In the genomic region with DNA sequence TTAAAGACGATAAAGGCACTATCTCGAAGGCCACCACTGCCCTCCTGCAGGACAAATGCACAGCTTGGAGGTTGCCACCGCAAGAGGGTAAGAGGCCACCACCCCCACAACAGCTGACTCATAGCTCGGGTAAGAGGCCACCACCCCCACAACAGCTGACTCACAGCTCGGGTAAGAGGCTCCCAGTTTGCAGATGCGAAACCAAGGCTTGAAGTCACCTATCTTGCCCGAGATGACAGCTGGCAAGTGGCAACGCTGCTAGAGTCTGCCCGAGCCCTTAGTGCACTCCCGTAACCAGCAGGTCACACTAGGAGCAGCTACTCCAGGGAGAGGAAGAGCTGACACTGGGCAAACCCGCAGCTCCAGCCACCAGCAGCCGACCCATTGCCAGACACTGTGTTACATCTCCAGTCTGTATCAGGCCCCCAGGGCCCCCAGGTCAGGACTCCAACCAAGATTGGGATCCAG, we compare ENCODE assay signal across 8 cellular contexts. TPM values are rescaled to one million over a fixed set of nuclear protein-coding genes. Genes with fewer than 3 reads are reported as not detected.
A peak's percentile ranks its signal among the peaks of the same experiment; 100 is the strongest.
DNase-seq lines count a peak whose midpoint lies in the region; ATAC-seq and TF ChIP-seq lines count a peak whose summit lies in the region.

No MANE protein-coding gene starts in this region.

- peak overlapping the region; percentile 28 for H3K4me2 ChIP-seq in PC-3 (ENCODE audit: low read length)
- no peak overlapping the region for H3K4me2 ChIP-seq in hepatocyte

- no peaks in the 10 kb centered on the region for H3K79me2 ChIP-seq in PC-3 (ENCODE audit: low read length)
- H3K79me2 ChIP-seq in hepatocyte = no peaks in the 10 kb centered on the region

- H4K20me1 ChIP-seq in PC-3 (ENCODE audit: low read length) (no peaks in the 10 kb centered on the region), hepatocyte (ENCODE audit: insufficient read depth, poor library complexity, severe bottlenecking) (no peaks in the 10 kb centered on the region)

- DNase-seq in PC-3 (peak; percentile 64), hepatocyte (ENCODE audit: low spot score) (no peak), NCI-H2107 treated with DMSO at 0.1 percent for 48 hours (lab: John Stamatoyannopoulos, UW; ENCODE audit: unreplicated experiment) (no peak), HEK293T (ENCODE audit: extremely low spot score) (no peak)
- DNase-seq in activated T-cell treated with anti-CD3 and anti-CD28 coated beads, Interleukin-2, amount 50 U/mL, for 48 hours = peak; percentile 82 to 86
- DNase-seq in stimulated activated CD8-positive, alpha-beta memory T cell treated with anti-CD3 and anti-CD28 coated beads, Interleukin-15, amount 100 ng/mL, for 24 hours (ENCODE audit: low read depth) = peak; percentile 38

- POLR2A ChIA-PET in PC-3 (lab: Charles Lee; ENCODE audit: unreplicated experiment) (no interaction called here), HEK293T (lab: Yijun Ruan, JAX) (no interaction called here)

- WGBS in hepatocyte (ENCODE audit: low lambda C conversion rate, missing lambda C conversion rate) = 75% methylated on average over 12 of the region's 12 CpGs

- H3F3A ChIP-seq in PC-3 (ENCODE audit: low read length, unreplicated experiment) = no peaks in the 10 kb centered on the region

- H3K36me3 ChIP-seq in PC-3 (ENCODE audit: low read depth, low read length) = no peaks in the 10 kb centered on the region
- no peaks in the 10 kb centered on the region for H3K36me3 ChIP-seq in hepatocyte (replicated peaks; ENCODE audit: insufficient read depth, low read depth)

- TF ChIP-seq CTCF in PC-3 (conservative IDR thresholded peaks at IDR 0.05; ENCODE audit: low read depth, low read length) = no peak
- no peak for TF ChIP-seq CTCF in hepatocyte (IDR thresholded peaks at IDR 0.05; ENCODE audit: poor library complexity)

- intact Hi-C loops in PC-3 (cut with micrococcal nuclease) = no loop called here

- CTCF ChIA-PET in PC-3 (lab: Charles Lee) (interaction anchor here (0.6 kb wide), 2 partner anchors 9 to 339 kb away, joined by 4 read pairs; no protein-coding TSS in a partner anchor), HEK293T (lab: Yijun Ruan, JAX) (interaction anchor here (0.5 to 1.5 kb wide), 3 partner anchors 13 to 181 kb away, joined by 3 to 6 read pairs (median 3); no protein-coding TSS in a partner anchor)

- H3K4me3 ChIP-seq in PC-3 (ENCODE audit: low read length) (no peak overlapping the region), hepatocyte (no peak overlapping the region)

- BruUV-seq in PC-3 (replicated peaks; lab: Mats Ljungman, UMichigan) = no TSS peak

- ATAC-seq in GM18498 (IDR thresholded peaks at IDR 0.05; ENCODE audit: unreplicated experiment) = peak; percentile 95
- ATAC-seq in HG02870 (IDR thresholded peaks at IDR 0.05; ENCODE audit: unreplicated experiment) = peak; percentile 69
- ATAC-seq in PC-3 = peak; percentile 63

- no peak overlapping the region for H3K9ac ChIP-seq in PC-3 (ENCODE audit: low read length)

- H2AFZ ChIP-seq in PC-3 (ENCODE audit: low read length) = no peak overlapping the region
- no peak overlapping the region for H2AFZ ChIP-seq in hepatocyte

- H3K4me1 ChIP-seq in PC-3 (ENCODE audit: insufficient read depth, low read length) (peaks cover 32% of the 10 kb centered on the region), hepatocyte (ENCODE audit: insufficient read depth) (peaks cover 30% of the 10 kb centered on the region)

- no peaks in the 10 kb centered on the region for H3K9me3 ChIP-seq in PC-3 (ENCODE audit: low read length)
- no peaks in the 10 kb centered on the region for H3K9me3 ChIP-seq in hepatocyte (ENCODE audit: low read depth)

- H3K9me2 ChIP-seq in PC-3 (replicated peaks; ENCODE audit: low read length) (no peaks in the 10 kb centered on the region), hepatocyte (replicated peaks; ENCODE audit: insufficient read depth) (no peaks in the 10 kb centered on the region)

- H3K27me3 ChIP-seq in PC-3 (ENCODE audit: low read length) (no peaks in the 10 kb centered on the region), hepatocyte (no peaks in the 10 kb centered on the region)

- H3K27ac ChIP-seq in PC-3 (ENCODE audit: low read length) (no peak overlapping the region), hepatocyte (peak overlapping the region; percentile 36)

TF ChIP-seq in HEK293T, 16 proteins besides CTCF, POLR2A, EP300 and RAD21:
- TF ChIP-seq FOXK2 (IDR thresholded peaks at IDR 0.05) (no peak), NFRKB (IDR thresholded peaks at IDR 0.05) (no peak), SP1 (IDR thresholded peaks at IDR 0.05) (no peak), BHLHE40 (IDR thresholded peaks at IDR 0.05; ENCODE audit: borderline replicate concordance) (no peak), ARNT (IDR thresholded peaks at IDR 0.05) (no peak), FOXA1 (IDR thresholded peaks at IDR 0.05) (no peak), TARDBP (IDR thresholded peaks at IDR 0.05) (no peak), ELF4 (IDR thresholded peaks at IDR 0.05) (no peak)
TF ChIP-seq in HEK293T: peak in this region for 0.

RNA-seq across cellular contexts. Expression of a gene that starts 17.1 kb away (rescaled TPM):
- total RNA-seq in PC-3 (2014; rRNA removed) (18.1 and 32.9 TPM in 2 replicates), hepatocyte (61.3 and 66.9 TPM in 2 replicates)
- polyA plus RNA-seq in hepatocyte = 75.3 and 102 TPM in 2 replicates

RNA-seq across cellular contexts. Expression of a gene that starts 41.0 kb away (rescaled TPM):
- total RNA-seq in PC-3 (2014; rRNA removed) (6.8 and 8.9 TPM in 2 replicates), hepatocyte (40.4 and 54.8 TPM in 2 replicates)
- polyA plus RNA-seq in hepatocyte = 23.9 and 26.3 TPM in 2 replicates

Comparison
In these comparisons a context has a peak if more than half of its experiments do, and no peak if none do; other contexts are left out.
1. DNase-seq: peak in PC-3 (single experiment), activated T-cell treated with anti-CD3 and anti-CD28 coated beads, Interleukin-2, amount 50 U/mL, for 48 hours (2 of 2) and stimulated activated CD8-positive, alpha-beta memory T cell treated with anti-CD3 and anti-CD28 coated beads, Interleukin-15, amount 100 ng/mL, for 24 hours (single experiment); none in hepatocyte (single experiment), NCI-H2107 treated with DMSO at 0.1 percent for 48 hours (single experiment) and HEK293T (single experiment).
2. Peak in every context shown above with its lines, with median percentiles within 50 percentile points of each other: ATAC-seq.